8 cellular contexts compared by ENCODE assay signal in the genomic region with DNA sequence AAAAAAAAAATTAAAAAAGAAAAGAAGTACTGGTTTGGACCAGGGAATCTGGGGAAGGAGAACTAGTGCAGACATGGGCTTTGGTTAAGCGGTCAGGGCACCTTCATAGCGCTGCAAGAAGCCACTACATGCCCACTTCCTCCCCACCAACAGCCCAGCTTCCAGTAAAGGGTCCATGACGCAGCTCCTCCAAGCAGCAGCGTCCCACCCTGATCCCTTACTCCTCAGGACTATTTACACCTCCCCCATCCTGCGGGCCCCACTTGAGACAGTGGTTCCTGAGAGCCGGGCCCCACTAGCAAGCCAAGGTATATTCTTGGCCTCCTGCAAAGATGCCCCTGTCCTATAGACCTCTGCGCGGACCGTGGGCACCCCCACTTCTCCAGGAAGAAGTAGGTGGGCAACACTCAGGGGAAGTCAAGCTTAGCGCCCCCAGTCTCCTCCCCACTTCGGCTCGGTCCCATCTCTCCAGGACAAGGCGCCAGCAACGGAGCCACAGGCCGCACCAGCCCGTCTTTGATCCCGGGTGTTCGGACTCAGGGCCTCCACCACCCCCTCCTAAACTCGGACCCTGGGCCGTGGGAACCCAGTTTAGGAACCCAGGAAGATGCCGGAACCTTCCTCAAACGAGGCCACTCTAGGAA. TPM values are rescaled to one million over a fixed set of nuclear protein-coding genes. Genes with fewer than 3 reads are reported as not detected.
A peak's percentile ranks its signal among the peaks of the same experiment; 100 is the strongest.
DNase-seq lines count a peak whose midpoint lies in the region; ATAC-seq and TF ChIP-seq lines count a peak whose summit lies in the region.

No MANE protein-coding gene starts in this region.

- no peak for DNase-seq in cardiac muscle cell (ENCODE audit: low read depth in 1 of 2, low spot score in 1 of 2)
- no peak for DNase-seq in Right ventricle myocardium superior
- DNase-seq in heart left ventricle, result peak in 2 of 5 donors; percentile 49 to 76
- DNase-seq in NCI-H446 treated with DMSO at 0.1 percent for 48 hours (lab: John Stamatoyannopoulos, UW), result no peak

- no peaks in the 10 kb centered on the region for H3K4me1 ChIP-seq in cardiac muscle cell (ENCODE audit: low read depth)
- H3K4me1 ChIP-seq in heart left ventricle, result peaks cover 0 to 26% (median 14%) of the 10 kb centered on the region in 12 donors

- peak overlapping the region; percentile 18 for H3K27ac ChIP-seq in cardiac muscle cell
- H3K27ac ChIP-seq in heart left ventricle, result peak overlapping the region; percentile 69 to 99 (median 95)
- H3K27ac ChIP-seq in skin epidermis, result peak overlapping the region; percentile 56 to 98 (median 89)

- H3K4me3 ChIP-seq in cardiac muscle cell (no peak overlapping the region), WI38 (ENCODE audit: low read depth, low read length) (0 out of 2 replicates have a peak overlapping the region, but pooled peaks have one; percentile 23), heart left ventricle (peak overlapping the region in 11 of 12 donors; percentile 30 to 93 (median 70)), skin epidermis (peak overlapping the region; percentile 26 to 92 (median 67))

- H3K9me3 ChIP-seq in cardiac muscle cell (ENCODE audit: low read depth), result no peaks in the 10 kb centered on the region
- no peaks in the 10 kb centered on the region for H3K9me3 ChIP-seq in heart left ventricle

- 37 to 69% (median 45%) methylated on average over 17 to 22 of the region's 22 CpGs for WGBS in heart left ventricle, 4 donors

- TF ChIP-seq CTCF in cardiac muscle cell (IDR thresholded peaks at IDR 0.05; ENCODE audit: low read depth, low read length), result no peak
- TF ChIP-seq CTCF in WI38 (IDR thresholded peaks at IDR 0.05; ENCODE audit: low read depth, low read length), result no peak
- TF ChIP-seq CTCF in heart left ventricle (IDR thresholded peaks at IDR 0.05), result no peak

- H3K36me3 ChIP-seq in cardiac muscle cell (peaks cover 7% of the 10 kb centered on the region), heart left ventricle (peaks cover 0 to 27% (median 24%) of the 10 kb centered on the region in 9 donors)

- ATAC-seq in Right ventricle myocardium superior (ENCODE audit: poor library complexity) (no peak), heart left ventricle (peak in 1 of 4 donors; percentile 7), GM19463 (IDR thresholded peaks at IDR 0.05; ENCODE audit: unreplicated experiment) (no peak), HG02981 (IDR thresholded peaks at IDR 0.05; ENCODE audit: unreplicated experiment) (no peak)

- H3K27me3 ChIP-seq in cardiac muscle cell (peaks cover 5% of the 10 kb centered on the region), heart left ventricle (no peaks in the 10 kb centered on the region)

- no peak for TF ChIP-seq POLR2A in heart left ventricle (IDR thresholded peaks at IDR 0.05)

- intact Hi-C loops in Right ventricle myocardium superior (cut with DNase I), result no loop called here
- intact Hi-C loops in heart left ventricle (cut with DNase I), result loop anchor here in 6 of 10 donors (1.0 to 10.0 kb wide), 8 partner anchors 8 to 673 kb away; a partner anchor contains a TSS

RNA-seq across cellular contexts. Expression of a gene that starts 0.9 kb away (rescaled TPM):
- 30.8 and 33.7 TPM in 2 replicates for total RNA-seq in cardiac muscle cell
- 25.0 and 28.5 TPM in 2 replicates for polyA plus RNA-seq in cardiac muscle cell
- total RNA-seq in Right ventricle myocardium superior, result 18.9 TPM
- total RNA-seq in heart left ventricle, result 10 to 100 TPM; 12.3 to 26.6 (median 20.2) TPM
- polyA plus RNA-seq in heart left ventricle, result 10 to 100 TPM; 22.9 to 25.0 TPM

RNA-seq across cellular contexts. Expression of a gene that starts 8.4 kb away (rescaled TPM):
- 47.0 and 55.4 TPM in 2 replicates for total RNA-seq in cardiac muscle cell
- 21.2 and 25.8 TPM in 2 replicates for polyA plus RNA-seq in cardiac muscle cell
- 28.3 TPM for total RNA-seq in Right ventricle myocardium superior
- 10 to 100 TPM; 16.3 to 38.3 (median 31.9) TPM for total RNA-seq in heart left ventricle
- 10 to 100 TPM; 27.2 to 38.1 TPM for polyA plus RNA-seq in heart left ventricle

RNA-seq across cellular contexts. Expression of a gene that starts 39.7 kb away (rescaled TPM):
- 19.4 and 19.5 TPM in 2 replicates for total RNA-seq in cardiac muscle cell
- polyA plus RNA-seq in cardiac muscle cell, result 11.3 and 17.9 TPM in 2 replicates
- total RNA-seq in Right ventricle myocardium superior, result 4.4 TPM
- total RNA-seq in heart left ventricle, result 1 to 10 TPM; 4.0 to 7.9 (median 6.6) TPM
- 1 to 10 TPM; 2.7 to 4.9 TPM for polyA plus RNA-seq in heart left ventricle

RNA-seq across cellular contexts. Expression of a gene that starts 49.1 kb away (rescaled TPM):
- total RNA-seq in cardiac muscle cell, result 14.8 and 20.9 TPM in 2 replicates
- polyA plus RNA-seq in cardiac muscle cell, result 38.0 and 42.9 TPM in 2 replicates
- total RNA-seq in Right ventricle myocardium superior, result 36.7 TPM
- total RNA-seq in heart left ventricle, result 10 to 100 TPM; 30.2 to 51.2 (median 44.7) TPM
- 10 to 100 TPM; 22.9 to 23.8 TPM for polyA plus RNA-seq in heart left ventricle

Comparison
In these comparisons a context has a peak if more than half of its experiments do, and no peak if none do; other contexts are left out.
1. H3K27ac ChIP-seq: peak in every context shown above with its lines; median percentile 95 in heart left ventricle; 89 in skin epidermis; 18 in cardiac muscle cell.